In genomic region chr2:86223098-86223681, GRCh38 we compare ENCODE assay signal across 9 cellular contexts. TPM values are rescaled to one million over a fixed set of nuclear protein-coding genes. Genes with fewer than 3 reads are reported as not detected.
DNase-seq lines count a peak whose midpoint lies in the region; ATAC-seq and TF ChIP-seq lines count a peak whose summit lies in the region.
"Had no signal": no experiment of that assay in that cellular context is flagged by ENCODE, and none has a peak within 500 bp of the region (broad histone marks: within the 10 kb centered on the region; RNA-seq: fewer than 3 reads in every experiment).

No MANE protein-coding gene starts in this region.

- H3K9ac ChIP-seq in SK-N-SH: no peak overlapping the region
- H3K9ac ChIP-seq in neural cell (ENCODE audit: low read length): peak overlapping the region; percentile 51
- H3K9ac ChIP-seq: BLaER1 had no signal

- peak overlapping the region; percentile 59; the same call in 1 of the 2 replicates for H2AFZ ChIP-seq in SK-N-SH (ENCODE audit: low read depth)
- H2AFZ ChIP-seq in neural cell (ENCODE audit: low read depth, low read length): no peak overlapping the region

- CTCF ChIA-PET in AG04449 (lab: Yijun Ruan, JAX) (interaction anchor here (1.5 to 12.2 kb wide), 2 partner anchors 10 to 147 kb away, joined by 5 to 195 read pairs; no protein-coding TSS in a partner anchor), SK-N-SH (lab: Yijun Ruan, JAX) (interaction anchor here (1.5 to 6.4 kb wide), 6 partner anchors 10 to 146 kb away, joined by 4 to 150 read pairs (median 18); no protein-coding TSS in a partner anchor)

- H3F3A ChIP-seq in SK-N-SH (replicated peaks; ENCODE audit: insufficient read depth): no peaks in the 10 kb centered on the region
- peaks cover 7% of the 10 kb centered on the region for H3F3A ChIP-seq in neural cell (ENCODE audit: insufficient read depth, low read length, poor library complexity, severe bottlenecking)

- H4K20me1 ChIP-seq in SK-N-SH (ENCODE audit: insufficient read depth) (no peaks in the 10 kb centered on the region), neural cell (ENCODE audit: insufficient read depth) (no peaks in the 10 kb centered on the region)
- H4K20me1 ChIP-seq: BLaER1 had no signal

- TF ChIP-seq EP300 in SK-N-SH (IDR thresholded peaks at IDR 0.05; ENCODE audit: borderline replicate concordance in 1 of 2, low read depth in 1 of 2, low read length in 1 of 2) (no peak), neural cell (conservative IDR thresholded peaks at IDR 0.05; ENCODE audit: poor library complexity, severe bottlenecking) (no peak)

- no peak for ATAC-seq in GM19395 (IDR thresholded peaks at IDR 0.05; ENCODE audit: unreplicated experiment)

- no peak for TF ChIP-seq CTCF in AG04449 (IDR thresholded peaks at IDR 0.05; ENCODE audit: insufficient read depth, low read length, missing control alignments)
- TF ChIP-seq CTCF in SK-N-SH (IDR thresholded peaks at IDR 0.05): no peak
- TF ChIP-seq CTCF in foreskin fibroblast (IDR thresholded peaks at IDR 0.05; ENCODE audit: low read depth, low read length): no peak
- TF ChIP-seq CTCF in neural cell (IDR thresholded peaks at IDR 0.05; ENCODE audit: poor library complexity, severe bottlenecking): no peak

- peaks cover 6 to 27% of the 10 kb centered on the region in 2 experiments; a peak in 2 of 4 replicates for H3K4me1 ChIP-seq in SK-N-SH (ENCODE audit: control insufficient read depth in 1 of 2, insufficient read depth in 2 of 2, low read depth in 1 of 2, low read length in 1 of 2)

- H3K79me2 ChIP-seq in SK-N-SH (ENCODE audit: insufficient read depth) (no peaks in the 10 kb centered on the region), neural cell (replicated peaks; ENCODE audit: insufficient read depth, low read length) (no peaks in the 10 kb centered on the region)

- peak; percentile 9 for DNase-seq in AG04449 (ENCODE audit: low read depth, low spot score)
- DNase-seq in SK-N-SH: peak; percentile 67
- peak; percentile 62 to 82 for DNase-seq in foreskin fibroblast
- no peak for DNase-seq in NCI-H748 treated with DMSO at 0.1 percent for 48 hours (lab: John Stamatoyannopoulos, UW)
- no peak for DNase-seq in HuH-7 (ENCODE audit: low spot score)
- no peak for DNase-seq in RKO (ENCODE audit: low spot score)

- H3K9me2 ChIP-seq in SK-N-SH (no peaks in the 10 kb centered on the region), neural cell (ENCODE audit: insufficient read depth, low read length) (no peaks in the 10 kb centered on the region)

- TF ChIP-seq RAD21 in SK-N-SH (IDR thresholded peaks at IDR 0.05; ENCODE audit: low read length): peak; percentile 4
- TF ChIP-seq RAD21 in neural cell (conservative IDR thresholded peaks at IDR 0.05): no peak

- H3K4me2 ChIP-seq in SK-N-SH (peak overlapping the region; percentile 21; the same call in 1 of the 2 replicates), neural cell (ENCODE audit: low read length) (no peak overlapping the region)

- WGBS in SK-N-SH (ENCODE audit: low lambda C conversion rate): 50% methylated on average over 6 of the region's 8 CpGs

- H3K9me3 ChIP-seq in SK-N-SH (no peaks in the 10 kb centered on the region), neural cell (ENCODE audit: low read length) (no peaks in the 10 kb centered on the region)
- H3K9me3 ChIP-seq: BLaER1 had no signal

- no peaks in the 10 kb centered on the region for H3K27me3 ChIP-seq in SK-N-SH (ENCODE audit: insufficient read depth)
- no peaks in the 10 kb centered on the region for H3K27me3 ChIP-seq in neural cell (ENCODE audit: insufficient read depth, low read depth, low read length)
- H3K27me3 ChIP-seq: BLaER1 had no signal

- H3K4me3 ChIP-seq in AG04449 (ENCODE audit: low read depth, low read length) (no peak overlapping the region), SK-N-SH (ENCODE audit: low read depth in 2 of 2, low read length in 1 of 2) (no peak overlapping the region), foreskin fibroblast (ENCODE audit: low read depth in 1 of 2, low read length in 2 of 2) (no peak overlapping the region), neural cell (ENCODE audit: low read length) (peak overlapping the region; percentile 17)
- H3K4me3 ChIP-seq: BLaER1 had no signal

- POLR2A ChIA-PET in AG04449 (lab: Yijun Ruan, JAX): interaction anchor here (0.7 kb wide), 1 partner anchor 82 kb away, joined by 3 read pairs; no protein-coding TSS in a partner anchor
- POLR2A ChIA-PET in SK-N-SH (lab: Yijun Ruan, JAX): interaction anchor here (1.5 kb wide), 1 partner anchor 27 kb away, joined by 4 read pairs; no protein-coding TSS in a partner anchor

- peak overlapping the region in 1 of 2 experiments; percentile 31; a peak in 2 of 4 replicates for H3K27ac ChIP-seq in SK-N-SH (ENCODE audit: low read depth in 2 of 2, low read length in 1 of 2)
- H3K27ac ChIP-seq in neural cell (ENCODE audit: low read length): peak overlapping the region; percentile 73
- H3K27ac ChIP-seq: BLaER1 had no signal

- no peaks in the 10 kb centered on the region for H3K36me3 ChIP-seq in SK-N-SH (replicated peaks in 1 of 2; ENCODE audit: control insufficient read depth in 1 of 2, insufficient read depth in 2 of 2, low read length in 1 of 2)
- H3K36me3 ChIP-seq in neural cell (ENCODE audit: insufficient read depth, low read length): peaks cover 6% of the 10 kb centered on the region
- H3K36me3 ChIP-seq: BLaER1 had no signal

TF ChIP-seq in SK-N-SH, 30 proteins besides CTCF, POLR2A, EP300 and RAD21:
- TF ChIP-seq CHD2 (IDR thresholded peaks at IDR 0.05; ENCODE audit: low read length, partially characterized antibody) (peak; percentile 29), TAF1 (IDR thresholded peaks at IDR 0.05; ENCODE audit: borderline replicate concordance, low read depth, low read length) (no peak)

TF ChIP-seq in neural cell, 6 proteins besides CTCF, POLR2A, EP300 and RAD21:
- TF ChIP-seq REST (IDR thresholded peaks at IDR 0.05; ENCODE audit: borderline replicate concordance) (no peak), MXI1 (conservative IDR thresholded peaks at IDR 0.05; ENCODE audit: poor library complexity, severe bottlenecking) (peak; percentile 33), POLR2AphosphoS5 (IDR thresholded peaks at IDR 0.05) (peak; percentile 32), SMC3 (conservative IDR thresholded peaks at IDR 0.05; ENCODE audit: poor library complexity) (peak; percentile 22), TAF1 (IDR thresholded peaks at IDR 0.05; ENCODE audit: low read depth) (no peak), EZH2 (IDR thresholded peaks at IDR 0.05; ENCODE audit: borderline replicate concordance, insufficient read depth, low read length, poor library complexity, severe bottlenecking) (no peak)

RNA-seq across cellular contexts. Expression of gene MRPL35, which starts 23.9 kb away (rescaled TPM):
- 33.0 and 36.6 TPM in 2 replicates for polyA plus RNA-seq in SK-N-SH (2012; rRNA removed)
- polyA plus RNA-seq in SK-N-SH (2012; cell fraction: cytosol; rRNA removed): 30.0 and 35.2 TPM in 2 replicates
- 15.0 and 25.6 TPM in 2 replicates for polyA plus RNA-seq in SK-N-SH (2012; cell fraction: nucleus; rRNA removed)
- polyA plus RNA-seq in neural cell: 51.1 and 51.5 TPM in 2 replicates
- polyA minus RNA-seq in neural cell: 42.3 and 47.5 TPM in 2 replicates

RNA-seq across cellular contexts. Expression of gene IMMT, which starts 27.9 kb away (rescaled TPM):
- polyA plus RNA-seq in SK-N-SH (2012; rRNA removed) (36.3 and 48.5 TPM in 2 replicates), neural cell (44.9 and 45.9 TPM in 2 replicates)
- polyA plus RNA-seq in SK-N-SH (2012; cell fraction: cytosol; rRNA removed): 48.3 and 51.1 TPM in 2 replicates
- polyA plus RNA-seq in SK-N-SH (2012; cell fraction: nucleus; rRNA removed): 30.2 and 52.0 TPM in 2 replicates
- 81.6 and 85.9 TPM in 2 replicates for polyA minus RNA-seq in neural cell

Comparison
In these comparisons a context has a peak if more than half of its experiments do, and no peak if none do; other contexts are left out.
1. DNase-seq: peak in AG04449 (single experiment), SK-N-SH (single experiment) and foreskin fibroblast (2 of 2); none in NCI-H748 treated with DMSO at 0.1 percent for 48 hours (single experiment), HuH-7 (single experiment) and RKO (single experiment).